In the genomic region with DNA sequence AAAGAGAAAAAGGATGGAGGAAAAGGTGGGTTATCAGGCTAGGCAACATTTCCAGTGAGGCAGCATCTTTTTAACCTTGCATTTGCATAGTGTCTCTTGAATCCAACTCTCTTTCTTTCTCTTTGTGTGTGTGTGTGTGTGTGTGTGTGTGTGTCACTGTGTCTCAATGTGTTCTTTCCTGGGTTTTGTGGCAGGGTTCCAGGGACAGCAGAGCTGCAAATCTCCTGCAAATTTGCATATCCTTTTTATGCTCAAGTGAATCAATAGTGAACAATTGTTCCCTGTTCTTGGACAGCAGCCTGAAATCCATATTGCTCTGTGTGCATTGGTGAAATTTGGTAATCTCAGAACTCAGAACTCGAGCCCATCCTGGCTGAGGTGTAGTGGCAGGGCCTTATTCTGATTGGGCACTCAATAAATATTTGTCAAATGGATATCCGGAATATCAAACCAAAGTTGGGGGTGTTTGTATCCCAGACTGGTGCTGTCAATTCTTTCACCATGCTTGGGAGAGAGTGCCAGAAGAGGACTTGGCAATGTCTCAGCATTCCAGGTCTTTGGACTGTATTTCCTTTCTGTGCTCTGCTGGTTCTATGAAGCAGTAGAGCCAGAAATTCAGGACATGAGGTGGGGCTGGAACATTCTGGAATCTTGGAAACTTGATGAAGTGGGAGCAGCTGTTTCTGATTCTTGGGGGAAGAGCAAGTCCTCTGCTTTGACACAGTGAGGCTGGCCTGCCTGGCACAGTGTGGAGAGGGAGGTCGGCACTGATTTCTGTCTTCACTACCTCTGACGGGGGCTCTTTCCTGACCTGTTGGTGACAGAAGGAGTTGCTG, we compare ENCODE assay signal across 10 cellular contexts.
DNase-seq lines count a peak whose midpoint lies in the region; ATAC-seq and TF ChIP-seq lines count a peak whose summit lies in the region.
"Had no signal": no experiment of that assay in that cellular context is flagged by ENCODE, and none has a peak within 500 bp of the region (broad histone marks: within the 10 kb centered on the region; RNA-seq: fewer than 3 reads in every experiment).

No MANE protein-coding gene starts in this region.

- no peaks in the 10 kb centered on the region for H3K27me3 ChIP-seq in upper lobe of right lung
- H3K27me3 ChIP-seq: SJSA1 had no signal

- DNase-seq in NCI-H2029 (lab: John Stamatoyannopoulos, UW) (peak; percentile 22), NCI-H2029 treated with DMSO at 0.1 percent for 48 hours (lab: John Stamatoyannopoulos, UW) (no peak), epithelial cell of esophagus (ENCODE audit: low read depth) (peak; percentile 20), medulla oblongata (ENCODE audit: extremely low spot score) (peak; percentile 72), upper lobe of right lung (no peak), NOMO-1 (lab: John Stamatoyannopoulos, UW; ENCODE audit: unreplicated experiment in 2 of 2) (no peak)
- DNase-seq in activated CD4-positive, alpha-beta T cell treated with anti-CD3 and anti-CD28 coated beads for 1 hour = no peak
- DNase-seq in activated naive CD4-positive, alpha-beta T cell treated with anti-CD3 and anti-CD28 coated beads, Interleukin-2, amount 10 ng/mL, durations not matched to agents 7 days and 5 days = no peak
- DNase-seq: 8988T had no signal

- peaks cover 4% of the 10 kb centered on the region for H3K27me3 Mint-ChIP-seq in activated naive CD4-positive, alpha-beta T cell treated with anti-CD3 and anti-CD28 coated beads, Interleukin-2, amount 10 ng/mL, durations not matched to agents 7 days and 5 days

- H3K27ac Mint-ChIP-seq in activated naive CD4-positive, alpha-beta T cell treated with anti-CD3 and anti-CD28 coated beads, Interleukin-2, amount 10 ng/mL, durations not matched to agents 7 days and 5 days = no peak overlapping the region

- TF ChIP-seq CTCF in epithelial cell of esophagus (IDR thresholded peaks at IDR 0.05; ENCODE audit: insufficient read depth, low read depth, low read length, missing control alignments) = no peak
- TF ChIP-seq CTCF in upper lobe of right lung (IDR thresholded peaks at IDR 0.05) = no peak

- H3K4me3 ChIP-seq in epithelial cell of esophagus (ENCODE audit: low read length) = no peak overlapping the region
- no peak overlapping the region for H3K4me3 ChIP-seq in upper lobe of right lung
- H3K4me3 ChIP-seq: SJSA1 had no signal

- H3K4me3 Mint-ChIP-seq in activated naive CD4-positive, alpha-beta T cell treated with anti-CD3 and anti-CD28 coated beads, Interleukin-2, amount 10 ng/mL, durations not matched to agents 7 days and 5 days = no peak overlapping the region

- CTCF ChIA-PET in activated naive CD4-positive, alpha-beta T cell treated with anti-CD3 and anti-CD28 coated beads, Interleukin-2, amount 10 ng/mL, durations not matched to agents 7 days and 5 days (lab: Charles Lee) = no interaction called here

- H3K9me3 ChIP-seq in upper lobe of right lung = no peaks in the 10 kb centered on the region
- H3K9me3 ChIP-seq: SJSA1 had no signal

- no peaks in the 10 kb centered on the region for H3K9me3 Mint-ChIP-seq in activated naive CD4-positive, alpha-beta T cell treated with anti-CD3 and anti-CD28 coated beads, Interleukin-2, amount 10 ng/mL, durations not matched to agents 7 days and 5 days

- intact Hi-C loops in upper lobe of right lung (cut with DNase I) = no loop called here

- H3K27ac ChIP-seq in upper lobe of right lung = no peak overlapping the region
- H3K27ac ChIP-seq: SJSA1 had no signal

- H3K36me3 ChIP-seq in upper lobe of right lung = no peaks in the 10 kb centered on the region
- H3K36me3 ChIP-seq: SJSA1 had no signal

- ATAC-seq in upper lobe of right lung = peak; percentile 68

- H3K4me1 Mint-ChIP-seq in activated naive CD4-positive, alpha-beta T cell treated with anti-CD3 and anti-CD28 coated beads, Interleukin-2, amount 10 ng/mL, durations not matched to agents 7 days and 5 days = no peaks in the 10 kb centered on the region

- peaks cover 18% of the 10 kb centered on the region for H3K4me1 ChIP-seq in upper lobe of right lung
- H3K4me1 ChIP-seq: SJSA1 had no signal

- H3K36me3 Mint-ChIP-seq in activated naive CD4-positive, alpha-beta T cell treated with anti-CD3 and anti-CD28 coated beads, Interleukin-2, amount 10 ng/mL, durations not matched to agents 7 days and 5 days = no peaks in the 10 kb centered on the region

Comparison
In these comparisons a context has a peak if more than half of its experiments do, and no peak if none do; other contexts are left out.
1. DNase-seq: peak in NCI-H2029 (single experiment), epithelial cell of esophagus (single experiment) and medulla oblongata (single experiment); none in NCI-H2029 treated with DMSO at 0.1 percent for 48 hours (single experiment), upper lobe of right lung (single experiment), NOMO-1 (0 of 2), activated CD4-positive, alpha-beta T cell treated with anti-CD3 and anti-CD28 coated beads for 1 hour (single experiment) and activated naive CD4-positive, alpha-beta T cell treated with anti-CD3 and anti-CD28 coated beads, Interleukin-2, amount 10 ng/mL, durations not matched to agents 7 days and 5 days (single experiment).